8 cellular contexts compared by ENCODE assay signal in the genomic region with DNA sequence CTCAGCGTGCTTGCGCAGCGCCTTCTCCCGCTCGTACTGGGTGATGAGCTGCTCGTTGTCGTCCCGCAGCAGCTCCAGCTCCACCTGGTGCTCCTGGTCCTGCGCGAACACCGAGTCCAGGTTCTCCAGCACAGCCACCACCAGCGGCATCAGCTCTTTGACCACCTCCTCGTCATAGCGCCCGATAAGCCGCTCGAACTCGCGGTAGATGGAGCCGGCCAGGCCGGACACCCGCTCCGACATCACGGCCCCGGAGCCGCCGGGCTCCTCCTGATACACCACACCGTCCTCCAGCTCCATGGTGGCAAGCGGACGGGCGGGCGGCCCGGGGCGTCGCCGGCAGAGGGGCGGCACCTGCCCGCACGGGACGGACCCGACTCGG. TPM values are rescaled to one million over a fixed set of nuclear protein-coding genes. Genes with fewer than 3 reads are reported as not detected.
DNase-seq lines count a peak whose midpoint lies in the region; ATAC-seq lines count a peak whose summit lies in the region.

No MANE protein-coding gene starts in this region.

- peak overlapping the region; percentile 97 for H3K4me3 Mint-ChIP-seq in T-helper 2 cell treated with Interferon-gamma antibody and Interleukin-4, amounts not matched to agents 5 μg/mL and 100 μg/mL, for 36 hours
- peak overlapping the region; percentile 98 for H3K4me3 Mint-ChIP-seq in dendritic cell treated with granulocyte-macrophage colony-stimulating factor and Interleukin-4, amounts not matched to agents 40 ng/mL and 50 ng/mL, for 4 days

- intact Hi-C loops in dendritic cell treated with granulocyte-macrophage colony-stimulating factor and Interleukin-4, amounts not matched to agents 40 ng/mL and 50 ng/mL, for 4 days (cut with micrococcal nuclease) = loop anchor here (10.0 kb wide), 1 partner anchor 256 kb away; the partner anchor contains the start of gene TOB1

- ATAC-seq in GM21360 (IDR thresholded peaks at IDR 0.05; ENCODE audit: unreplicated experiment) = peak; percentile 23
- peak; percentile 11 for ATAC-seq in stimulated activated naive CD8-positive, alpha-beta T cell treated with anti-CD3 and anti-CD28 coated beads, Interleukin-15, Interleukin-2, amounts not matched to agents 100 U/mL and 50 U/mL, for 24 hours

- H3K9me3 Mint-ChIP-seq in T-helper 2 cell treated with Interferon-gamma antibody and Interleukin-4, amounts not matched to agents 5 μg/mL and 100 μg/mL, for 36 hours = no peaks in the 10 kb centered on the region
- H3K9me3 Mint-ChIP-seq in dendritic cell treated with granulocyte-macrophage colony-stimulating factor and Interleukin-4, amounts not matched to agents 40 ng/mL and 50 ng/mL, for 4 days = no peaks in the 10 kb centered on the region

- H3K27me3 Mint-ChIP-seq in T-helper 2 cell treated with Interferon-gamma antibody and Interleukin-4, amounts not matched to agents 5 μg/mL and 100 μg/mL, for 36 hours (ENCODE audit: low read depth) = no peaks in the 10 kb centered on the region
- H3K27me3 Mint-ChIP-seq in dendritic cell treated with granulocyte-macrophage colony-stimulating factor and Interleukin-4, amounts not matched to agents 40 ng/mL and 50 ng/mL, for 4 days = no peaks in the 10 kb centered on the region

- H3K36me3 Mint-ChIP-seq in T-helper 2 cell treated with Interferon-gamma antibody and Interleukin-4, amounts not matched to agents 5 μg/mL and 100 μg/mL, for 36 hours (ENCODE audit: low read depth) = peaks cover 7% of the 10 kb centered on the region
- peaks cover 23% of the 10 kb centered on the region for H3K36me3 Mint-ChIP-seq in dendritic cell treated with granulocyte-macrophage colony-stimulating factor and Interleukin-4, amounts not matched to agents 40 ng/mL and 50 ng/mL, for 4 days (ENCODE audit: low read depth)

- peaks cover 44% of the 10 kb centered on the region for H3K4me1 Mint-ChIP-seq in T-helper 2 cell treated with Interferon-gamma antibody and Interleukin-4, amounts not matched to agents 5 μg/mL and 100 μg/mL, for 36 hours (ENCODE audit: low read depth)
- H3K4me1 Mint-ChIP-seq in dendritic cell treated with granulocyte-macrophage colony-stimulating factor and Interleukin-4, amounts not matched to agents 40 ng/mL and 50 ng/mL, for 4 days (ENCODE audit: low read depth) = peaks cover 63% of the 10 kb centered on the region

- peak overlapping the region; percentile 98 for H3K27ac Mint-ChIP-seq in T-helper 2 cell treated with Interferon-gamma antibody and Interleukin-4, amounts not matched to agents 5 μg/mL and 100 μg/mL, for 36 hours
- H3K27ac Mint-ChIP-seq in dendritic cell treated with granulocyte-macrophage colony-stimulating factor and Interleukin-4, amounts not matched to agents 40 ng/mL and 50 ng/mL, for 4 days = peak overlapping the region; percentile 99

- peak; percentile 20 for DNase-seq in DMS79 (lab: John Stamatoyannopoulos, UW)
- peak; percentile 40 for DNase-seq in HT-29 (ENCODE audit: low spot score)
- DNase-seq in T-helper 2 cell treated with Interferon-gamma antibody and Interleukin-4, amounts not matched to agents 5 μg/mL and 100 μg/mL, for 36 hours (ENCODE audit: low spot score) = peak; percentile 35
- DNase-seq in lung microvascular endothelial cell (ENCODE audit: low read depth in 2 of 2) = peak; percentile 46 to 56
- DNase-seq in stimulated activated naive CD8-positive, alpha-beta T cell treated with anti-CD3 and anti-CD28 coated beads, Interleukin-15, Interleukin-2, amounts not matched to agents 100 U/mL and 50 U/mL, for 24 hours = no peak
- no peak for DNase-seq in OCI-M2 (lab: John Stamatoyannopoulos, UW; ENCODE audit: unreplicated experiment)

RNA-seq across cellular contexts. Expression of gene SPAG9, which starts 0.3 kb away (rescaled TPM):
- 25.9 and 27.0 TPM in 2 replicates for total RNA-seq in HT-29 (2014; rRNA removed; shearing (Covaris generic))
- total RNA-seq in lung microvascular endothelial cell = 83.0 and 104 TPM in 2 replicates

RNA-seq across cellular contexts. Expression of gene NME1, which starts 33.0 kb away (rescaled TPM):
- 237 and 256 TPM in 2 replicates for total RNA-seq in HT-29 (2014; rRNA removed; shearing (Covaris generic))
- 87.7 and 133 TPM in 2 replicates for total RNA-seq in lung microvascular endothelial cell

RNA-seq across cellular contexts. Expression of gene NME2, which starts 45.9 kb away (rescaled TPM):
- 838 and 869 TPM in 2 replicates for total RNA-seq in HT-29 (2014; rRNA removed; shearing (Covaris generic))
- total RNA-seq in lung microvascular endothelial cell = 603 and 811 TPM in 2 replicates

Comparison
In these comparisons a context has a peak if more than half of its experiments do, and no peak if none do; other contexts are left out.
1. DNase-seq: peak in DMS79 (single experiment), HT-29 (single experiment), T-helper 2 cell treated with Interferon-gamma antibody and Interleukin-4, amounts not matched to agents 5 μg/mL and 100 μg/mL, for 36 hours (single experiment) and lung microvascular endothelial cell (2 of 2); none in stimulated activated naive CD8-positive, alpha-beta T cell treated with anti-CD3 and anti-CD28 coated beads, Interleukin-15, Interleukin-2, amounts not matched to agents 100 U/mL and 50 U/mL, for 24 hours (single experiment) and OCI-M2 (single experiment).